Comparison of ENCODE assay signal across 22 cellular contexts in genomic region chr19:53123400-53123799, GRCh38.
"Had no signal": no experiment of that assay in that cellular context is flagged by ENCODE, and none has a peak within 500 bp of the region (broad histone marks: within the 10 kb centered on the region; RNA-seq: fewer than 3 reads in every experiment).

No MANE protein-coding gene starts in this region.

- H3K27ac ChIP-seq: esophagus squamous epithelium, heart left ventricle, lower lobe of right lung, pancreas, uterus had no signal

- H3K4me3 ChIP-seq: esophagus squamous epithelium, heart left ventricle, lower lobe of right lung, pancreas, smooth muscle cell, uterus had no signal

- H3K4me3 Mint-ChIP-seq: central memory CD8-positive, alpha-beta T cell; memory B cell; mesothelial cell of epicardium; natural killer cell treated with Interleukin-12 subunit alpha and Interleukin-12 subunit beta and Interleukin-15 and Interleukin-18, amount 100 ng/mL, for 72 hours; stimulated activated memory B cell treated with anti-CD40 and anti-IgM and Interleukin-4, amounts not matched to agents 10 μg/mL and 1 μg/mL and 100 μg/mL, for 72 hours; stimulated activated naive CD8-positive, alpha-beta T cell treated with anti-CD3 and anti-CD28 coated beads, Interleukin-15, Interleukin-2, amounts not matched to agents 100 ng/mL and 50 ng/mL, for 24 hours had no signal

- H3K4me1 Mint-ChIP-seq: central memory CD8-positive, alpha-beta T cell; memory B cell; stimulated activated memory B cell treated with anti-CD40 and anti-IgM and Interleukin-4, amounts not matched to agents 10 μg/mL and 1 μg/mL and 100 μg/mL, for 72 hours had no signal

- ATAC-seq: left colon; lower lobe of right lung; natural killer cell treated with Interleukin-12 subunit alpha and Interleukin-12 subunit beta and Interleukin-15 and Interleukin-18, amount 100 ng/mL, for 72 hours; pancreas; right cardiac atrium; stimulated activated memory B cell treated with anti-CD40 and anti-IgM and Interleukin-4, amounts not matched to agents 10 μg/mL and 1 μg/mL and 100 μg/mL, for 72 hours had no signal

- DNase-seq: dermis blood vessel endothelial cell; esophagus squamous epithelium; foreskin fibroblast; heart left ventricle; hippocampal formation; left colon; lower lobe of right lung; occipital lobe; pancreas; right cardiac atrium; stimulated activated CD4-positive, alpha-beta T cell treated with anti-CD3 and anti-CD28 coated beads, Interleukin-4, amount 100 ng/mL, for 1 hour; stimulated activated CD8-positive, alpha-beta memory T cell treated with anti-CD3 and anti-CD28 coated beads, Interleukin-4, amount 100 ng/mL, for 48 hours; trophoblast cell; uterus had no signal

- H3K27ac Mint-ChIP-seq: memory B cell; mesothelial cell of epicardium; natural killer cell treated with Interleukin-12 subunit alpha and Interleukin-12 subunit beta and Interleukin-15 and Interleukin-18, amount 100 ng/mL, for 72 hours; progenitor cell of endocrine pancreas; stimulated activated memory B cell treated with anti-CD40 and anti-IgM and Interleukin-4, amounts not matched to agents 10 μg/mL and 1 μg/mL and 100 μg/mL, for 72 hours; stimulated activated naive CD8-positive, alpha-beta T cell treated with anti-CD3 and anti-CD28 coated beads, Interleukin-15, Interleukin-2, amounts not matched to agents 100 ng/mL and 50 ng/mL, for 24 hours had no signal

- H3K36me3 ChIP-seq: lower lobe of right lung, pancreas, uterus had no signal

- H3K9me3 ChIP-seq: pancreas, uterus had no signal

- H3K27me3 ChIP-seq: esophagus squamous epithelium, heart left ventricle, pancreas, uterus had no signal

- H3K4me1 ChIP-seq: esophagus squamous epithelium, lower lobe of right lung, pancreas, uterus had no signal

- H3K27me3 Mint-ChIP-seq: memory B cell; progenitor cell of endocrine pancreas; stimulated activated memory B cell treated with anti-CD40 and anti-IgM and Interleukin-4, amounts not matched to agents 10 μg/mL and 1 μg/mL and 100 μg/mL, for 72 hours had no signal
